Comparison of ENCODE assay signal across 7 cellular contexts in genomic region chr1:120723715-120724402, GRCh38. TPM values are rescaled to one million over a fixed set of nuclear protein-coding genes. Genes with fewer than 3 reads are reported as not detected.
DNase-seq lines count a peak whose midpoint lies in the region; ATAC-seq, FAIRE-seq and TF ChIP-seq lines count a peak whose summit lies in the region.
"Not testable (repeated sequence)": the region's sequence is repeated elsewhere in the genome, so short reads cannot be mapped to it uniquely, and the experiment has no call there.

Gene NBPF26 (plus strand): TSS chr1:120723945.

- H3K9ac ChIP-seq in muscle layer of colon (ENCODE audit: low read length) = not testable (repeated sequence)

- H3K9me3 ChIP-seq in muscle layer of colon (ENCODE audit: low read length) = not testable (repeated sequence)

- H3K27ac ChIP-seq in muscle layer of colon (ENCODE audit: low read depth, low read length) = peak within 1 kb of the TSS; percentile 34

- not testable (repeated sequence) for H3K4me1 ChIP-seq in muscle layer of colon (ENCODE audit: insufficient read depth, low read length)

- not testable (repeated sequence) for TF ChIP-seq POLR2A in GM12892 (IDR thresholded peaks at IDR 0.05; ENCODE audit: low read depth, low read length)

- DNase-seq in GM12892 (ENCODE audit: insufficient read length) (peak; percentile 6), NCI-H2227 (lab: John Stamatoyannopoulos, UW; ENCODE audit: unreplicated experiment) (peak; percentile 3), foreskin fibroblast (peak; percentile 79 to 83)
- peak; percentile 42 for DNase-seq in activated naive CD8-positive, alpha-beta T cell treated with anti-CD3 and anti-CD28 coated beads, Interleukin-2, amount 50 U/mL, for 16 hours (ENCODE audit: low read depth, low spot score)
- DNase-seq in stimulated activated CD4-positive, alpha-beta T cell treated with anti-CD3 and anti-CD28 coated beads, Interleukin-2, amount 100 ng/mL, for 4 hours (ENCODE audit: low read depth) = peak; percentile 51

- FAIRE-seq in GM12892 (lab: Jason Lieb, UNC) = not testable (repeated sequence)

- H3K4me3 ChIP-seq in foreskin fibroblast (ENCODE audit: low read depth in 1 of 2, low read length in 2 of 2) = peak within 1 kb of the TSS; percentile 51 to 64
- peak within 1 kb of the TSS in 1 of 2 donors; percentile 32 for H3K4me3 ChIP-seq in muscle layer of colon (ENCODE audit: low read depth in 1 of 2, low read length in 2 of 2)

- ATAC-seq in activated CD4-positive, CD25-positive, alpha-beta regulatory T cell treated with anti-CD3 and anti-CD28 coated beads, Interleukin-2, amount 50 U/mL, for 24 hours = peak; percentile 76 to 81

- H3K36me3 ChIP-seq in muscle layer of colon (ENCODE audit: insufficient read depth, low read length) = not testable (repeated sequence)

- H3K27me3 ChIP-seq in muscle layer of colon (ENCODE audit: control insufficient read depth in 1 of 2, insufficient read depth in 2 of 2, low read length in 2 of 2) = not testable (repeated sequence)

- TF ChIP-seq CTCF in foreskin fibroblast (IDR thresholded peaks at IDR 0.05; ENCODE audit: low read depth, low read length) = not testable (repeated sequence)

RNA-seq across cellular contexts. Expression of gene NBPF26, which starts in this region (rescaled TPM):
- 7.3 TPM for polyA plus RNA-seq in GM12892 (2012; ENCODE audit: missing spikeins)

Comparison
In these comparisons a context has a peak if more than half of its experiments do, and no peak if none do; other contexts are left out.
1. DNase-seq: peak in every context shown above with its lines; median percentile 81 in foreskin fibroblast; 51 in stimulated activated CD4-positive, alpha-beta T cell treated with anti-CD3 and anti-CD28 coated beads, Interleukin-2, amount 100 ng/mL, for 4 hours; 42 in activated naive CD8-positive, alpha-beta T cell treated with anti-CD3 and anti-CD28 coated beads, Interleukin-2, amount 50 U/mL, for 16 hours; 6 in GM12892; 3 in NCI-H2227.